In genomic region chr5:177049285-177049684, GRCh38 we compare ENCODE assay signal across 35 cellular contexts. TPM values are rescaled to one million over a fixed set of nuclear protein-coding genes. Genes with fewer than 3 reads are reported as not detected.
DNase-seq lines count a peak whose midpoint lies in the region; ATAC-seq and TF ChIP-seq lines count a peak whose summit lies in the region.
"Had no signal": no experiment of that assay in that cellular context is flagged by ENCODE, and none has a peak within 500 bp of the region (broad histone marks: within the 10 kb centered on the region; RNA-seq: fewer than 3 reads in every experiment).

No MANE protein-coding gene starts in this region.

- DNase-seq in activated CD4-positive, alpha-beta memory T cell treated with anti-CD3 and anti-CD28 coated beads for 36 hours, result peak; percentile 24
- DNase-seq in activated CD4-positive, alpha-beta memory T cell treated with anti-CD3 and anti-CD28 coated beads, Interleukin-2, amount 10 ng/mL, durations not matched to agents 7 days and 5 days, result no peak
- DNase-seq in HCT116 (ENCODE audit: low read depth, low spot score), result no peak
- no peak for DNase-seq in WTC11 (ENCODE audit: low spot score)
- DNase-seq in neural crest cell (ENCODE audit: low read depth, low spot score), result no peak
- no peak for DNase-seq in left lobe of liver (ENCODE audit: low spot score)
- no peak for DNase-seq in Calu3
- DNase-seq in NCI-H2107 treated with DMSO at 0.1 percent for 48 hours (lab: John Stamatoyannopoulos, UW; ENCODE audit: unreplicated experiment), result no peak
- DNase-seq: activated CD4-positive, alpha-beta T cell treated with anti-CD3 and anti-CD28 coated beads for 48 hours; activated gamma-delta T cell treated with Interleukin-2 at 50 U/mL for 16 hours; activated naive CD8-positive, alpha-beta T cell treated with anti-CD3 and anti-CD28 coated beads, Interleukin-2, amount 50 U/mL, for 24 hours; activated T-cell treated with anti-CD3 and anti-CD28 coated beads, Interleukin-2, amount 50 U/mL, for 48 hours; AML-193; CD4-positive, alpha-beta memory T cell; central memory CD4-positive, alpha-beta T cell; dermis blood vessel endothelial cell; endodermal cell; foreskin melanocyte; heart left ventricle; islet precursor cell; NCI-H1417; NCI-H2029; NCI-H526; NK-92 treated with Interleukin-12 subunit alpha and Interleukin-12 subunit beta, amount 100 ng/mL, for 24 hours; Right ventricle myocardium superior; stimulated activated CD4-positive, alpha-beta T cell treated with anti-CD3 and anti-CD28 coated beads, Interleukin-2, amount 100 ng/mL, for 48 hours; stimulated activated naive CD8-positive, alpha-beta T cell treated with anti-CD3 and anti-CD28 coated beads, Interleukin-15, amount 100 ng/mL, for 72 hours; SW 1271; T-helper 9 cell had no signal

- H3K9me2 ChIP-seq in HCT116 (ENCODE audit: insufficient read depth), result no peaks in the 10 kb centered on the region

- POLR2A ChIA-PET in activated CD4-positive, alpha-beta memory T cell treated with anti-CD3 and anti-CD28 coated beads for 36 hours (lab: Charles Lee), result no interaction called here
- POLR2A ChIA-PET in activated CD4-positive, alpha-beta memory T cell treated with anti-CD3 and anti-CD28 coated beads, Interleukin-2, amount 10 ng/mL, durations not matched to agents 7 days and 5 days (lab: Charles Lee), result no interaction called here
- POLR2A ChIA-PET in HCT116 (lab: Charles Lee), result no interaction called here
- POLR2A ChIA-PET in WTC11 (lab: Charles Lee), result no interaction called here

- peaks cover 29% of the 10 kb centered on the region for H3K36me3 Mint-ChIP-seq in activated CD4-positive, alpha-beta memory T cell treated with anti-CD3 and anti-CD28 coated beads for 36 hours
- peaks cover 40% of the 10 kb centered on the region for H3K36me3 Mint-ChIP-seq in activated CD4-positive, alpha-beta memory T cell treated with anti-CD3 and anti-CD28 coated beads, Interleukin-2, amount 10 ng/mL, durations not matched to agents 7 days and 5 days (ENCODE audit: low read depth)
- H3K36me3 Mint-ChIP-seq in WTC11, result peaks cover 36% of the 10 kb centered on the region
- peaks cover 5% of the 10 kb centered on the region for H3K36me3 Mint-ChIP-seq in neural crest cell (ENCODE audit: low read depth)
- H3K36me3 Mint-ChIP-seq in Calu3 (ENCODE audit: insufficient read depth, unreplicated experiment), result peaks cover 34% of the 10 kb centered on the region

- TF ChIP-seq CTCF in HCT116 (IDR thresholded peaks at IDR 0.05 in 2 of 3, conservative IDR thresholded peaks at IDR 0.05 in 1 of 3; ENCODE audit: borderline replicate concordance in 1 of 3, insufficient read depth in 1 of 3, low read depth in 2 of 3, low read length in 2 of 3) (no peak), WTC11 (IDR thresholded peaks at IDR 0.05) (no peak), neural crest cell (conservative IDR thresholded peaks at IDR 0.05) (no peak), Calu3 (IDR thresholded peaks at IDR 0.05; ENCODE audit: unreplicated experiment) (no peak)

- no peaks in the 10 kb centered on the region for H3K4me1 Mint-ChIP-seq in activated CD4-positive, alpha-beta memory T cell treated with anti-CD3 and anti-CD28 coated beads for 36 hours (ENCODE audit: low read depth)
- no peaks in the 10 kb centered on the region for H3K4me1 Mint-ChIP-seq in activated CD4-positive, alpha-beta memory T cell treated with anti-CD3 and anti-CD28 coated beads, Interleukin-2, amount 10 ng/mL, durations not matched to agents 7 days and 5 days
- H3K4me1 Mint-ChIP-seq in WTC11 (no peaks in the 10 kb centered on the region), neural crest cell (no peaks in the 10 kb centered on the region), Calu3 (ENCODE audit: low read depth, unreplicated experiment) (no peaks in the 10 kb centered on the region)
- H3K4me1 Mint-ChIP-seq: activated naive CD8-positive, alpha-beta T cell treated with anti-CD3 and anti-CD28 coated beads, Interleukin-2, amount 50 U/mL, for 24 hours; endodermal cell; stimulated activated naive CD8-positive, alpha-beta T cell treated with anti-CD3 and anti-CD28 coated beads, Interleukin-15, amount 100 ng/mL, for 72 hours had no signal

- RAD21 ChIA-PET in HCT116 (lab: Charles Lee; ENCODE audit: low non-redundant PET in 1 of 2, low total read pairs in 2 of 2, uncharacterized antibody in 2 of 2, unreplicated experiment in 2 of 2), result no interaction called here

- H3K27ac Mint-ChIP-seq in activated CD4-positive, alpha-beta memory T cell treated with anti-CD3 and anti-CD28 coated beads for 36 hours, result no peak overlapping the region
- no peak overlapping the region for H3K27ac Mint-ChIP-seq in activated CD4-positive, alpha-beta memory T cell treated with anti-CD3 and anti-CD28 coated beads, Interleukin-2, amount 10 ng/mL, durations not matched to agents 7 days and 5 days
- H3K27ac Mint-ChIP-seq in WTC11 (0 out of 2 replicates have a peak overlapping the region, but pooled peaks have one; percentile 27), neural crest cell (ENCODE audit: unreplicated experiment) (peak overlapping the region; percentile 19), Calu3 (ENCODE audit: unreplicated experiment) (no peak overlapping the region)
- H3K27ac Mint-ChIP-seq: activated naive CD8-positive, alpha-beta T cell treated with anti-CD3 and anti-CD28 coated beads, Interleukin-2, amount 50 U/mL, for 24 hours; CD4-positive, alpha-beta memory T cell; endodermal cell; stimulated activated naive CD8-positive, alpha-beta T cell treated with anti-CD3 and anti-CD28 coated beads, Interleukin-15, amount 100 ng/mL, for 72 hours had no signal

- no peaks in the 10 kb centered on the region for H3K27me3 ChIP-seq in HCT116 (ENCODE audit: insufficient read depth, low read length)
- H3K27me3 ChIP-seq: esophagus muscularis mucosa, heart left ventricle, vagina had no signal

- H3K9ac ChIP-seq in HCT116 (ENCODE audit: low read length), result no peak overlapping the region
- H3K9ac ChIP-seq: parathyroid adenoma had no signal

- no peak overlapping the region for H3K27ac ChIP-seq in HCT116 (ENCODE audit: low read depth, low read length)
- H3K27ac ChIP-seq: A549, esophagus muscularis mucosa, heart left ventricle, parathyroid adenoma, thoracic aorta, vagina, VCaP had no signal

- ATAC-seq in HCT116, result peak; percentile 38; the same call in 1 of the 2 replicates
- no peak for ATAC-seq in WTC11
- no peak for ATAC-seq in left lobe of liver
- ATAC-seq: activated naive CD8-positive, alpha-beta T cell treated with anti-CD3 and anti-CD28 coated beads, Interleukin-2, amount 50 U/mL, for 24 hours; heart left ventricle; stimulated activated naive CD8-positive, alpha-beta T cell treated with anti-CD3 and anti-CD28 coated beads, Interleukin-15, amount 100 ng/mL, for 72 hours had no signal

- H3K36me3 ChIP-seq in HCT116 (ENCODE audit: control insufficient read depth in 1 of 2, insufficient read depth in 2 of 2, low read length in 2 of 2), result peaks cover 10 to 21% of the 10 kb centered on the region in 2 experiments; a peak in 3 of 4 replicates

- intact Hi-C loops in activated CD4-positive, alpha-beta memory T cell treated with anti-CD3 and anti-CD28 coated beads for 36 hours (cut with micrococcal nuclease), result no loop called here
- intact Hi-C loops in HCT116 (cut with micrococcal nuclease) (no loop called here), Calu3 (cut with micrococcal nuclease; ENCODE audit: unreplicated experiment) (no loop called here)

- no peaks in the 10 kb centered on the region for H3K4me1 ChIP-seq in HCT116 (ENCODE audit: control insufficient read depth in 1 of 2, insufficient read depth in 2 of 2, low read length in 2 of 2)
- H3K4me1 ChIP-seq: A549, esophagus muscularis mucosa, parathyroid adenoma, vagina had no signal

- H2AFZ ChIP-seq in HCT116 (ENCODE audit: low read depth, low read length, poor library complexity, severe bottlenecking), result no peak overlapping the region
- H2AFZ ChIP-seq: parathyroid adenoma had no signal

- no peaks in the 10 kb centered on the region for H3K9me3 ChIP-seq in HCT116 (ENCODE audit: control insufficient read depth in 1 of 2, insufficient read depth in 1 of 2, low read depth in 1 of 2, low read length in 2 of 2)
- H3K9me3 ChIP-seq: A549, esophagus muscularis mucosa, heart left ventricle, thoracic aorta, vagina had no signal

- H3K9me3 Mint-ChIP-seq in activated CD4-positive, alpha-beta memory T cell treated with anti-CD3 and anti-CD28 coated beads for 36 hours, result no peaks in the 10 kb centered on the region
- H3K9me3 Mint-ChIP-seq in activated CD4-positive, alpha-beta memory T cell treated with anti-CD3 and anti-CD28 coated beads, Interleukin-2, amount 10 ng/mL, durations not matched to agents 7 days and 5 days, result no peaks in the 10 kb centered on the region
- H3K9me3 Mint-ChIP-seq in WTC11 (no peaks in the 10 kb centered on the region), neural crest cell (no peaks in the 10 kb centered on the region), Calu3 (ENCODE audit: low read depth, unreplicated experiment) (no peaks in the 10 kb centered on the region)
- H3K9me3 Mint-ChIP-seq: activated naive CD8-positive, alpha-beta T cell treated with anti-CD3 and anti-CD28 coated beads, Interleukin-2, amount 50 U/mL, for 24 hours; CD4-positive, alpha-beta memory T cell; endodermal cell; stimulated activated naive CD8-positive, alpha-beta T cell treated with anti-CD3 and anti-CD28 coated beads, Interleukin-15, amount 100 ng/mL, for 72 hours had no signal

- H3K27me3 Mint-ChIP-seq in activated CD4-positive, alpha-beta memory T cell treated with anti-CD3 and anti-CD28 coated beads for 36 hours, result no peaks in the 10 kb centered on the region
- H3K27me3 Mint-ChIP-seq in activated CD4-positive, alpha-beta memory T cell treated with anti-CD3 and anti-CD28 coated beads, Interleukin-2, amount 10 ng/mL, durations not matched to agents 7 days and 5 days, result no peaks in the 10 kb centered on the region
- H3K27me3 Mint-ChIP-seq in WTC11 (ENCODE audit: low read depth) (no peaks in the 10 kb centered on the region), neural crest cell (ENCODE audit: low read depth) (no peaks in the 10 kb centered on the region), Calu3 (ENCODE audit: unreplicated experiment) (no peaks in the 10 kb centered on the region)
- H3K27me3 Mint-ChIP-seq: activated naive CD8-positive, alpha-beta T cell treated with anti-CD3 and anti-CD28 coated beads, Interleukin-2, amount 50 U/mL, for 24 hours; CD4-positive, alpha-beta memory T cell; stimulated activated naive CD8-positive, alpha-beta T cell treated with anti-CD3 and anti-CD28 coated beads, Interleukin-15, amount 100 ng/mL, for 72 hours had no signal

- H3K4me3 Mint-ChIP-seq in activated CD4-positive, alpha-beta memory T cell treated with anti-CD3 and anti-CD28 coated beads for 36 hours, result no peak overlapping the region
- H3K4me3 Mint-ChIP-seq in activated CD4-positive, alpha-beta memory T cell treated with anti-CD3 and anti-CD28 coated beads, Interleukin-2, amount 10 ng/mL, durations not matched to agents 7 days and 5 days, result no peak overlapping the region
- no peak overlapping the region for H3K4me3 Mint-ChIP-seq in WTC11
- H3K4me3 Mint-ChIP-seq in neural crest cell, result no peak overlapping the region
- H3K4me3 Mint-ChIP-seq in Calu3 (ENCODE audit: low read depth, unreplicated experiment), result no peak overlapping the region
- H3K4me3 Mint-ChIP-seq: activated naive CD8-positive, alpha-beta T cell treated with anti-CD3 and anti-CD28 coated beads, Interleukin-2, amount 50 U/mL, for 24 hours; CD4-positive, alpha-beta memory T cell; endodermal cell; stimulated activated naive CD8-positive, alpha-beta T cell treated with anti-CD3 and anti-CD28 coated beads, Interleukin-15, amount 100 ng/mL, for 72 hours had no signal

- H4K20me1 ChIP-seq in HCT116 (ENCODE audit: insufficient read depth), result no peaks in the 10 kb centered on the region

- no peak overlapping the region for H3K4me3 ChIP-seq in HCT116 (replicated peaks in 1 of 2; ENCODE audit: low read depth in 1 of 2, low read length in 2 of 2)
- H3K4me3 ChIP-seq: A549, esophagus muscularis mucosa, heart left ventricle, thoracic aorta, vagina had no signal

- CTCF ChIA-PET in activated CD4-positive, alpha-beta memory T cell treated with anti-CD3 and anti-CD28 coated beads for 36 hours (lab: Charles Lee), result no interaction called here
- CTCF ChIA-PET in activated CD4-positive, alpha-beta memory T cell treated with anti-CD3 and anti-CD28 coated beads, Interleukin-2, amount 10 ng/mL, durations not matched to agents 7 days and 5 days (lab: Charles Lee), result interaction anchor here (0.7 kb wide), 1 partner anchor 388 kb away, joined by 4 read pairs; no protein-coding TSS in a partner anchor
- CTCF ChIA-PET in HCT116 (lab: Charles Lee) (no interaction called here), WTC11 (lab: Charles Lee) (interaction anchor here (0.6 to 0.8 kb wide), 3 partner anchors 29 to 388 kb away, joined by 3 to 6 read pairs (median 5); no protein-coding TSS in a partner anchor), Calu3 (lab: Charles Lee) (no interaction called here)

- no TSS peak for BruUV-seq in HCT116 (replicated peaks; lab: Mats Ljungman, UMichigan)
- BruUV-seq in Calu3 (replicated peaks; lab: Mats Ljungman, UMichigan), result no TSS peak

- no peak overlapping the region for H3K4me2 ChIP-seq in HCT116 (ENCODE audit: low read length)
- H3K4me2 ChIP-seq: A549 had no signal

- H3K79me2 ChIP-seq in HCT116 (ENCODE audit: insufficient read depth, low read length), result no peaks in the 10 kb centered on the region
- H3K79me2 ChIP-seq: parathyroid adenoma had no signal

- no peak for TF ChIP-seq POLR2A in HCT116 (IDR thresholded peaks at IDR 0.05; ENCODE audit: borderline replicate concordance, extremely low read depth, insufficient read depth, insufficient read length)

- peak; percentile 34 for TF ChIP-seq RAD21 in HCT116 (IDR thresholded peaks at IDR 0.05; ENCODE audit: low read depth)

RNA-seq across cellular contexts. Expression of gene ZNF346, which starts 26.8 kb away (rescaled TPM):
- 10 to 100 TPM; 12.7 to 15.6 TPM for total RNA-seq in activated CD4-positive, alpha-beta memory T cell treated with anti-CD3 and anti-CD28 coated beads for 36 hours
- 10 to 100 TPM; 19.5 to 27.2 TPM for total RNA-seq in activated CD4-positive, alpha-beta memory T cell treated with anti-CD3 and anti-CD28 coated beads, Interleukin-2, amount 10 ng/mL, durations not matched to agents 7 days and 5 days
- 13.7 TPM for total RNA-seq in HCT116 (2021; ENCODE audit: unreplicated experiment)
- 6.1 and 7.8 TPM in 2 replicates for polyA plus RNA-seq in HCT116 (2012)
- total RNA-seq in WTC11 (2021), result 18.4 to 25.4 TPM (median 19.4 TPM) in 3 replicates
- total RNA-seq in neural crest cell, result 39.6 and 41.5 TPM in 2 replicates
- total RNA-seq in left lobe of liver, result 5.4 TPM
- total RNA-seq in Calu3 (2022), result 29.4 and 31.2 TPM in 2 replicates

RNA-seq across cellular contexts. Expression of gene FGFR4, which starts 37.4 kb away (rescaled TPM):
- under 1 TPM; 0.76 to 0.87 TPM for total RNA-seq in activated CD4-positive, alpha-beta memory T cell treated with anti-CD3 and anti-CD28 coated beads for 36 hours
- total RNA-seq in activated CD4-positive, alpha-beta memory T cell treated with anti-CD3 and anti-CD28 coated beads, Interleukin-2, amount 10 ng/mL, durations not matched to agents 7 days and 5 days, result under 1 TPM; 0.33 to 0.53 TPM
- total RNA-seq in HCT116 (2021; ENCODE audit: unreplicated experiment) (78.1 TPM), WTC11 (2021) (108 to 122 TPM (median 111 TPM) in 3 replicates), neural crest cell (5.4 and 7.1 TPM in 2 replicates), left lobe of liver (89.8 TPM), Calu3 (2022) (275 and 291 TPM in 2 replicates)
- 63.9 and 86.8 TPM in 2 replicates for polyA plus RNA-seq in HCT116 (2012)
- polyA plus RNA-seq: CD4-positive, alpha-beta memory T cell had no signal

RNA-seq across cellular contexts. Expression of gene UIMC1, which starts 42.7 kb away (rescaled TPM):
- total RNA-seq in activated CD4-positive, alpha-beta memory T cell treated with anti-CD3 and anti-CD28 coated beads for 36 hours, result 10 to 100 TPM; 52.9 to 53.5 TPM
- 10 to 100 TPM; 46.5 to 50.5 TPM for total RNA-seq in activated CD4-positive, alpha-beta memory T cell treated with anti-CD3 and anti-CD28 coated beads, Interleukin-2, amount 10 ng/mL, durations not matched to agents 7 days and 5 days
- total RNA-seq in HCT116 (2021; ENCODE audit: unreplicated experiment) (38.4 TPM), WTC11 (2021) (44.4 to 48.0 TPM (median 46.1 TPM) in 3 replicates), neural crest cell (45.4 and 46.6 TPM in 2 replicates), left lobe of liver (10.1 TPM), Calu3 (2022) (51.3 and 59.0 TPM in 2 replicates)
- polyA plus RNA-seq in HCT116 (2012), result 16.4 and 18.6 TPM in 2 replicates

Comparison
In these comparisons a context has a peak if more than half of its experiments do, and no peak if none do; other contexts are left out.
1. CTCF ChIA-PET loops: an anchor here in activated CD4-positive, alpha-beta memory T cell treated with anti-CD3 and anti-CD28 coated beads, Interleukin-2, amount 10 ng/mL, durations not matched to agents 7 days and 5 days (0.7 kb wide) and WTC11 (0.6 to 0.8 kb wide); none called in activated CD4-positive, alpha-beta memory T cell treated with anti-CD3 and anti-CD28 coated beads for 36 hours, HCT116 and Calu3.
2. H3K27ac Mint-ChIP-seq: peak in WTC11 (single experiment) and neural crest cell (single experiment); none in activated CD4-positive, alpha-beta memory T cell treated with anti-CD3 and anti-CD28 coated beads for 36 hours (single experiment), activated CD4-positive, alpha-beta memory T cell treated with anti-CD3 and anti-CD28 coated beads, Interleukin-2, amount 10 ng/mL, durations not matched to agents 7 days and 5 days (single experiment) and Calu3 (single experiment).